Comparison of ENCODE assay signal across 18 cellular contexts in the genomic region with DNA sequence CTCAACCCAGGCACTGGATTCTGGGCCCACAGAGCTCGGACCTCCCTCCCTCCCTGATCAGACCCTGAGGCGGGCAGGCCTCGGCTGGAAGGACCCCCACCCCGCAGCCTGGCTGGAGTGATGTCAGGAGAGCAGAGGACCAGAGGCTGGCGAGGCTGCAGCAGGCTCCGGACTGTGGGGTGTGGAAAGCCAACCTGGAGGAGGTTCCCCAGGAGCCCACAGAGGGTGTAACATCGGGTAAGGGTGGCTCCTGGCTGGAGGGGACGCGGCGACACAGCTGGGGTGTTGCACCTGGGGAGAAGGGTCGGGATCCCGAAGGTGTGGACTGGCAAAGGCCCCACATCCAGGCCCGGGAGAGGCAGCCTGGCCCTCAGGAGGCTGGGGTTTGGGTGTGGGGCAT. TPM values are rescaled to one million over a fixed set of nuclear protein-coding genes. Genes with fewer than 3 reads are reported as not detected.
A peak's percentile ranks its signal among the peaks of the same experiment; 100 is the strongest.
DNase-seq lines count a peak whose midpoint lies in the region; ATAC-seq, FAIRE-seq and TF ChIP-seq lines count a peak whose summit lies in the region.
"Had no signal": no experiment of that assay in that cellular context is flagged by ENCODE, and none has a peak within 500 bp of the region (broad histone marks: within the 10 kb centered on the region; RNA-seq: fewer than 3 reads in every experiment).

No MANE protein-coding gene starts in this region.

- WGBS in K562 (ENCODE audit: insufficient coverage, low coverage, missing lambda C conversion rate): 90% methylated on average over 9 of the region's 13 CpGs

- H3K27ac Mint-ChIP-seq in activated T-cell treated with anti-CD3 and anti-CD28 coated beads, Interleukin-2, amount 50 U/mL, for 24 hours: peak overlapping the region; percentile 18
- H3K27ac Mint-ChIP-seq in nephron progenitor cell (peak overlapping the region; percentile 80), T-helper 17 cell (no peak overlapping the region)
- H3K27ac Mint-ChIP-seq: GM23338 had no signal

- H3K36me3 ChIP-seq in K562 (ENCODE audit: control insufficient read depth, insufficient read depth, low read length): peaks cover 34% of the 10 kb centered on the region; the same call in 2 of the 3 replicates

- no peak for TF ChIP-seq EP300 in K562 (IDR thresholded peaks at IDR 0.05; ENCODE audit: low read length)

- H3K27ac ChIP-seq in K562 (ENCODE audit: extremely low read depth, low read depth, low read length): no peak overlapping the region
- H3K27ac ChIP-seq: KMS-11 had no signal

- no peak for DNase-seq in activated T-cell treated with anti-CD3 and anti-CD28 coated beads, Interleukin-2, amount 50 U/mL, for 24 hours
- no peak for DNase-seq in activated T-cell treated with anti-CD3 and anti-CD28 coated beads, Interleukin-2, amount 50 U/mL, for 4 hours
- no peak for DNase-seq in K562 (ENCODE audit: extremely low read depth in 1 of 4, low spot score in 3 of 4)
- DNase-seq in nephron progenitor cell: no peak
- DNase-seq in urothelium cell line (ENCODE audit: low spot score): no peak
- no peak for DNase-seq in iPS-NIHi7 (ENCODE audit: extremely low spot score)
- DNase-seq in T-helper 17 cell: no peak
- DNase-seq in GM10266 (ENCODE audit: extremely low spot score): no peak
- DNase-seq: DMS 273 treated with DMSO at 0.1 percent for 48 hours, NCI-H1436, NCI-H1930, NCI-H345, NCI-H526 had no signal

- no peak overlapping the region for H3K4me3 Mint-ChIP-seq in activated T-cell treated with anti-CD3 and anti-CD28 coated beads, Interleukin-2, amount 50 U/mL, for 24 hours
- no peak overlapping the region for H3K4me3 Mint-ChIP-seq in activated T-cell treated with anti-CD3 and anti-CD28 coated beads, Interleukin-2, amount 50 U/mL, for 4 hours
- H3K4me3 Mint-ChIP-seq in nephron progenitor cell (no peak overlapping the region), T-helper 17 cell (no peak overlapping the region)
- H3K4me3 Mint-ChIP-seq: B cell, GM23338 had no signal

- H3K36me3 Mint-ChIP-seq in activated T-cell treated with anti-CD3 and anti-CD28 coated beads, Interleukin-2, amount 50 U/mL, for 24 hours (ENCODE audit: low read depth): peaks cover 27% of the 10 kb centered on the region
- no peaks in the 10 kb centered on the region for H3K36me3 Mint-ChIP-seq in activated T-cell treated with anti-CD3 and anti-CD28 coated beads, Interleukin-2, amount 50 U/mL, for 4 hours (ENCODE audit: insufficient read depth)
- H3K36me3 Mint-ChIP-seq in nephron progenitor cell (ENCODE audit: low read depth): peaks cover 4% of the 10 kb centered on the region
- H3K36me3 Mint-ChIP-seq in T-helper 17 cell (ENCODE audit: low read depth): no peaks in the 10 kb centered on the region

- POLR2A ChIA-PET in K562 (lab: Yijun Ruan, JAX): no interaction called here

- H3K4me3 ChIP-seq in K562: no peak overlapping the region
- H3K4me3 ChIP-seq: GM23338 had no signal

- no TSS peak for BruUV-seq in K562 (replicated peaks; lab: Mats Ljungman, UMichigan)

- no peaks in the 10 kb centered on the region for H3K9me1 ChIP-seq in K562 (ENCODE audit: control insufficient read depth, insufficient read depth, low read length)

- in situ Hi-C loops in K562 (cut with MboI): loop anchor here (5.0 kb wide), 1 partner anchor 36 kb away; no protein-coding TSS in a partner anchor

- H2AFZ ChIP-seq in K562 (ENCODE audit: low read depth, low read length): no peak overlapping the region
- H2AFZ ChIP-seq: GM23338 had no signal

- H3K4me1 Mint-ChIP-seq in activated T-cell treated with anti-CD3 and anti-CD28 coated beads, Interleukin-2, amount 50 U/mL, for 24 hours (ENCODE audit: low read depth): peaks cover 2% of the 10 kb centered on the region
- no peaks in the 10 kb centered on the region for H3K4me1 Mint-ChIP-seq in activated T-cell treated with anti-CD3 and anti-CD28 coated beads, Interleukin-2, amount 50 U/mL, for 4 hours (ENCODE audit: low read depth)
- H3K4me1 Mint-ChIP-seq in nephron progenitor cell (peaks cover 16% of the 10 kb centered on the region), T-helper 17 cell (no peaks in the 10 kb centered on the region)
- H3K4me1 Mint-ChIP-seq: B cell, GM23338 had no signal

- ATAC-seq in activated T-cell treated with anti-CD3 and anti-CD28 coated beads, Interleukin-2, amount 50 U/mL, for 4 hours: no peak
- ATAC-seq in K562 (no peak), T-helper 17 cell (no peak)
- ATAC-seq: GM23338 had no signal

- H3K9me3 Mint-ChIP-seq in activated T-cell treated with anti-CD3 and anti-CD28 coated beads, Interleukin-2, amount 50 U/mL, for 24 hours: no peaks in the 10 kb centered on the region
- no peaks in the 10 kb centered on the region for H3K9me3 Mint-ChIP-seq in activated T-cell treated with anti-CD3 and anti-CD28 coated beads, Interleukin-2, amount 50 U/mL, for 4 hours
- no peaks in the 10 kb centered on the region for H3K9me3 Mint-ChIP-seq in nephron progenitor cell
- H3K9me3 Mint-ChIP-seq: GM23338 had no signal

- TF ChIP-seq POLR2A in K562 (conservative IDR thresholded peaks at IDR 0.05): no peak

- no peaks in the 10 kb centered on the region for H3K9me3 ChIP-seq in K562 (replicated peaks; ENCODE audit: control insufficient read depth, insufficient read depth, low read depth, low read length)
- no peaks in the 10 kb centered on the region for H3K9me3 ChIP-seq in T-helper 17 cell (ENCODE audit: control insufficient read depth, low read length, poor library complexity, severe bottlenecking)

- TF ChIP-seq RAD21 in K562 (CRISPR knock-in tag; conservative IDR thresholded peaks at IDR 0.05 in 1 of 2, IDR thresholded peaks at IDR 0.05 in 1 of 2): no peak

- CTCF ChIA-PET in K562 (lab: Yijun Ruan, JAX; ENCODE audit: low intra/inter-chr PET ratio): no interaction called here

- H3K4me1 ChIP-seq in K562 (replicated peaks in 1 of 2; ENCODE audit: control insufficient read depth in 2 of 2, insufficient read depth in 2 of 2, low read length in 2 of 2): peaks cover 6 to 75% of the 10 kb centered on the region in 2 experiments; a peak in 4 of 5 replicates

- TF ChIP-seq CTCF in K562 (IDR thresholded peaks at IDR 0.05 in 2 of 3, conservative IDR thresholded peaks at IDR 0.05 in 1 of 3; ENCODE audit: insufficient read depth in 2 of 3, low read depth in 1 of 3, low read length in 3 of 3) (no peak), nephron progenitor cell (IDR thresholded peaks at IDR 0.05) (no peak), GM10266 (IDR thresholded peaks at IDR 0.05; ENCODE audit: control insufficient read depth, insufficient read depth, low read depth, missing control alignments) (no peak)

- H3K27me3 Mint-ChIP-seq in activated T-cell treated with anti-CD3 and anti-CD28 coated beads, Interleukin-2, amount 50 U/mL, for 24 hours: no peaks in the 10 kb centered on the region
- H3K27me3 Mint-ChIP-seq in activated T-cell treated with anti-CD3 and anti-CD28 coated beads, Interleukin-2, amount 50 U/mL, for 4 hours (ENCODE audit: low read depth): no peaks in the 10 kb centered on the region
- H3K27me3 Mint-ChIP-seq in nephron progenitor cell (ENCODE audit: low read depth, poor library complexity) (no peaks in the 10 kb centered on the region), T-helper 17 cell (no peaks in the 10 kb centered on the region)
- H3K27me3 Mint-ChIP-seq: B cell had no signal

- no peaks in the 10 kb centered on the region for H3K79me2 ChIP-seq in K562 (ENCODE audit: control insufficient read depth, insufficient read depth, low read length)

- H3K4me2 ChIP-seq in K562 (ENCODE audit: insufficient read depth, low read length): no peak overlapping the region
- H3K4me2 ChIP-seq: GM23338, KMS-11 had no signal

- intact Hi-C loops in K562 (cut with micrococcal nuclease): no loop called here

- no peaks in the 10 kb centered on the region for H3K27me3 ChIP-seq in K562 (ENCODE audit: control insufficient read depth in 2 of 2, insufficient read depth in 2 of 2, low read length in 2 of 2)

- FAIRE-seq in K562 (lab: Jason Lieb, UNC): no peak
- peak; percentile 90 for FAIRE-seq in urothelium cell line (lab: Jason Lieb, UNC)
- FAIRE-seq: G401.6, GM19239 had no signal

- H3K9ac ChIP-seq in K562 (ENCODE audit: insufficient read depth in 1 of 2, low read depth in 2 of 2, low read length in 2 of 2): peak overlapping the region in 1 of 2 experiments; percentile 76; a peak in 2 of 4 replicates
- H3K9ac ChIP-seq: KMS-11 had no signal

- no peaks in the 10 kb centered on the region for H4K20me1 ChIP-seq in K562 (replicated peaks; ENCODE audit: control insufficient read depth, insufficient read depth, low read length)

RNA-seq across cellular contexts. Expression of gene MICALL2, which starts 8.9 kb away (rescaled TPM):
- 1 to 10 TPM; 1.3 to 2.7 (median 1.4) TPM for total RNA-seq in activated T-cell treated with anti-CD3 and anti-CD28 coated beads, Interleukin-2, amount 50 U/mL, for 4 hours
- total RNA-seq in K562 (2011; cell fraction: chromatin; rRNA removed; ENCODE audit: low replicate concordance): 266 and 844 TPM in 2 replicates
- total RNA-seq in K562 (2011; cell fraction: nucleolus; rRNA removed): 502 and 577 TPM in 2 replicates
- total RNA-seq in K562 (2011; cell fraction: nucleoplasm; rRNA removed): 359 and 406 TPM in 2 replicates
- total RNA-seq in K562 (2014; rRNA removed) (59.0 and 71.5 TPM in 2 replicates), K562 (2014; rRNA removed; fragmentation: Illumina TruSeq; extraction: Trizol) (6.9 and 9.5 TPM in 2 replicates), K562 (2015; rRNA removed; fragmentation: Illumina TruSeq; extraction: Trizol) (26.9 and 32.7 TPM in 2 replicates), K562 (2021) (102 and 103 TPM in 2 replicates), T-helper 17 cell (1 to 10 TPM; 3.2 to 3.4 TPM)
- polyA plus RNA-seq in K562 (2011; rRNA removed) (17.0 and 42.5 TPM in 2 replicates), K562 (2014; fragmentation: Illumina TruSeq; extraction: Trizol) (13.2 and 29.8 TPM in 2 replicates), K562 (2014; fragmentation: Nextera tagmentation; extraction: Ambion mirVana) (1 to 10 TPM; 1.8 to 2.2 TPM), K562 (2014; rRNA removed) (91.2 and 99.3 TPM in 2 replicates)
- 14.6 and 28.0 TPM in 2 replicates for polyA plus RNA-seq in K562 (2011; cell fraction: cytosol; rRNA removed)
- 444 and 528 TPM in 2 replicates for polyA plus RNA-seq in K562 (2011; cell fraction: nucleus; rRNA removed)
- polyA plus RNA-seq in K562 (2012): 61.2 and 74.6 TPM in 2 replicates
- polyA minus RNA-seq in K562 (2011; rRNA and poly(A)+ RNA removed): 53.2 and 57.7 TPM in 2 replicates
- polyA minus RNA-seq in K562 (2011; cell fraction: cytosol; rRNA and poly(A)+ RNA removed): 17.9 and 22.2 TPM in 2 replicates
- 91.7 and 109 TPM in 2 replicates for polyA minus RNA-seq in K562 (2011; cell fraction: nucleus; rRNA and poly(A)+ RNA removed)

RNA-seq across cellular contexts. Expression of gene INTS1, which starts 36.0 kb away (rescaled TPM):
- 100 to 1,000 TPM; 110 to 126 (median 119) TPM for total RNA-seq in activated T-cell treated with anti-CD3 and anti-CD28 coated beads, Interleukin-2, amount 50 U/mL, for 4 hours
- total RNA-seq in K562 (2011; cell fraction: chromatin; rRNA removed; ENCODE audit: low replicate concordance): 67.2 and 276 TPM in 2 replicates
- total RNA-seq in K562 (2011; cell fraction: nucleolus; rRNA removed): 199 and 200 TPM in 2 replicates
- total RNA-seq in K562 (2011; cell fraction: nucleoplasm; rRNA removed): 92.5 and 92.7 TPM in 2 replicates
- total RNA-seq in K562 (2014; rRNA removed) (34.9 and 39.7 TPM in 2 replicates), K562 (2014; rRNA removed; fragmentation: Illumina TruSeq; extraction: Trizol) (4.1 and 6.8 TPM in 2 replicates), K562 (2015; rRNA removed; fragmentation: Illumina TruSeq; extraction: Trizol) (19.2 and 20.1 TPM in 2 replicates), K562 (2021) (105 and 119 TPM in 2 replicates), T-helper 17 cell (10 to 100 TPM; 88.2 to 89.4 TPM)
- polyA plus RNA-seq in K562 (2011; rRNA removed) (12.0 and 28.0 TPM in 2 replicates), K562 (2014; fragmentation: Illumina TruSeq; extraction: Trizol) (18.5 and 66.3 TPM in 2 replicates), K562 (2014; fragmentation: Nextera tagmentation; extraction: Ambion mirVana) (1 to 10 TPM in 1 of 2 experiments, under 1 TPM in 1; 0.34 to 1.7 TPM), K562 (2014; rRNA removed) (46.7 and 55.1 TPM in 2 replicates)
- polyA plus RNA-seq in K562 (2011; cell fraction: cytosol; rRNA removed): 17.5 and 46.7 TPM in 2 replicates
- 146 and 297 TPM in 2 replicates for polyA plus RNA-seq in K562 (2011; cell fraction: nucleus; rRNA removed)
- polyA plus RNA-seq in K562 (2012): 62.7 and 64.6 TPM in 2 replicates
- 9.8 and 11.1 TPM in 2 replicates for polyA minus RNA-seq in K562 (2011; rRNA and poly(A)+ RNA removed)
- 38.7 and 69.3 TPM in 2 replicates for polyA minus RNA-seq in K562 (2011; cell fraction: cytosol; rRNA and poly(A)+ RNA removed)
- polyA minus RNA-seq in K562 (2011; cell fraction: nucleus; rRNA and poly(A)+ RNA removed): 52.6 and 57.9 TPM in 2 replicates
